24 cellular contexts compared by ENCODE assay signal in the genomic region with DNA sequence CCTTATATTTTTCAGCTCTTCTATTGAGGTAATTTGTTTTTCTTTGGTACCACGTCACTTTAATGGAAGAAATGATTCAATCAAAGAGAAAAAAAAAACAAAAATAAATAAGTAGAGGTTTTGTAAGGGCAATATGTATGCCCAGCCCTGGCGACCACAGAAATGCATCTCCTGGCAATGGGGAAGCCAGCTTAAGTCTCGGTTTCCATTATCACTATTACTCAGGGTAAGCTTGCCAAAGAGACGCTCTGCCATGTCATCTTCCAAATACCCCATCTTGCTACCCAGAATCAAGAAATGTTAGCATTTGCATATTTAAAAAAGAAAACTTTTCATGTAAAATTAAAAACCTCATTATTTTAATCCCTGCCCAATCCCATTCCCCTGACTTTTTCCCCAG.
"Had no signal": no experiment of that assay in that cellular context is flagged by ENCODE, and none has a peak within 500 bp of the region (broad histone marks: within the 10 kb centered on the region; RNA-seq: fewer than 3 reads in every experiment).

No MANE protein-coding gene starts in this region.

- H3K27ac ChIP-seq: HL-60, KMS-11, SJCRH30 had no signal

- H3K4me3 ChIP-seq: K562, SJCRH30 had no signal

- H3K36me3 ChIP-seq: SJCRH30 had no signal

- H3K9me3 ChIP-seq: SJCRH30 had no signal

- ATAC-seq: K562, Panc1, PC-3, Right ventricle myocardium inferior, SK-N-SH treated with all-trans-retinoic acid at 6 μM for 48 hours, T-helper 17 cell had no signal

- DNase-seq: Kasumi-1, NCI-H1048, NCI-H1105, NCI-H1417, NCI-H1436 treated with DMSO at 0.1 percent for 48 hours, NCI-H1694, NCI-H187 treated with DMSO at 0.1 percent for 48 hours, NCI-H2029 treated with DMSO at 0.1 percent for 48 hours, NCI-H2227 treated with DMSO at 0.1 percent for 48 hours, NCI-H524, NCI-H526 treated with DMSO at 0.1 percent for 48 hours, NCI-H748 treated with DMSO at 0.1 percent for 48 hours, PC-3, SHP77 treated with DMSO at 0.1 percent for 48 hours, SJCRH30, T-helper 1 cell, T-helper 17 cell had no signal

- FAIRE-seq: HTR-8/SVneo, K562 had no signal

- H3K9ac ChIP-seq: KMS-11 had no signal

- H3K4me1 ChIP-seq: SJCRH30 had no signal

- H3K4me2 ChIP-seq: KMS-11 had no signal

- H3K27me3 ChIP-seq: SJCRH30 had no signal
